ENCODE assay signal across 8 cellular contexts in genomic region chr20:63707558-63708300, GRCh38. TPM values are rescaled to one million over a fixed set of nuclear protein-coding genes. Genes with fewer than 3 reads are reported as not detected.
DNase-seq lines count a peak whose midpoint lies in the region; ATAC-seq and TF ChIP-seq lines count a peak whose summit lies in the region.

Gene ARFRP1 (minus strand): TSS chr20:63707976. CDS start chr20:63707091, 885 bp downstream.
Gene ZGPAT (plus strand): TSS chr20:63708039. CDS start chr20:63708581, 542 bp downstream.

- no peak for TF ChIP-seq RAD21 in IMR-90 (IDR thresholded peaks at IDR 0.05; ENCODE audit: low read length)

- H3K9ac ChIP-seq in IMR-90 (ENCODE audit: low read depth, low read length) (peak within 1 kb of the TSS; percentile 79), PC-3 (ENCODE audit: low read length) (peak within 1 kb of the TSS; percentile 95)

- peaks cover 81% of the 10 kb centered on the region for H3K79me2 ChIP-seq in PC-3 (ENCODE audit: low read length)

- H3K23ac ChIP-seq in IMR-90 (ENCODE audit: low read depth, low read length): peak within 1 kb of the TSS; percentile 81

- TF ChIP-seq POLR2A in IMR-90 (IDR thresholded peaks at IDR 0.05; ENCODE audit: low read depth, low read length): peak; percentile 57

- H3K79me1 ChIP-seq in IMR-90 (ENCODE audit: low read depth in 1 of 2, low read length in 2 of 2): peaks cover 18 to 73% of the 10 kb centered on the region in 2 experiments

- H2BK120ac ChIP-seq in IMR-90 (ENCODE audit: low read depth, low read length): peak within 1 kb of the TSS; percentile 41; the same call in 1 of the 2 replicates

- H3K4me3 ChIP-seq in IMR-90 (ENCODE audit: insufficient read depth, low read depth, low read length) (peak within 1 kb of the TSS; percentile 84), PC-3 (ENCODE audit: low read length) (peak within 1 kb of the TSS; percentile 91), epithelial cell of proximal tubule (ENCODE audit: low read depth, low read length) (peak within 1 kb of the TSS; percentile 90), mucosa of descending colon (peak within 1 kb of the TSS; percentile 87)

- H2BK15ac ChIP-seq in IMR-90 (ENCODE audit: low read depth, low read length): no peak within 1 kb of the TSS

- 0% methylated on average over 72 of the region's 98 CpGs; no CpG with 5 or more reads in 1 of the 2 experiments for WGBS in IMR-90 (ENCODE audit: extremely low coverage in 2 of 2, insufficient read length in 1 of 2), 2 experiments

- H4K20me1 ChIP-seq in IMR-90 (ENCODE audit: insufficient read depth, low read length) (no peaks in the 10 kb centered on the region; the same call in 1 of the 2 replicates), PC-3 (ENCODE audit: low read length) (no peaks in the 10 kb centered on the region)

- TF ChIP-seq CTCF in IMR-90 (conservative IDR thresholded peaks at IDR 0.05; ENCODE audit: low read depth, low read length) (no peak), PC-3 (conservative IDR thresholded peaks at IDR 0.05; ENCODE audit: low read depth, low read length) (no peak), epithelial cell of proximal tubule (conservative IDR thresholded peaks at IDR 0.05; ENCODE audit: low read depth, low read length) (no peak), mucosa of descending colon (IDR thresholded peaks at IDR 0.05) (no peak)

- POLR2A ChIA-PET in IMR-90 (lab: Charles Lee; ENCODE audit: unreplicated experiment): interaction anchor here (0.6 to 1.2 kb wide), 3 partner anchors 9 to 13 kb away, joined by 4 to 5 read pairs (median 4); no protein-coding TSS in a partner anchor
- POLR2A ChIA-PET in PC-3 (lab: Charles Lee; ENCODE audit: unreplicated experiment): interaction anchor here (0.6 to 0.7 kb wide), 5 partner anchors 26 to 353 kb away, joined by 3 to 9 read pairs (median 5); partner anchors contain the start of genes GMEB2 and LIME1

- in situ Hi-C loops in Caki2 (cut with HindIII; ENCODE audit: low pct_unique_long_range_greater_than_20kb, low sequenced_read_pairs) (no loop called here), IMR-90 (cut with MboI; ENCODE audit: low sequenced_read_pairs) (loop anchor here (10.0 kb wide), 1 partner anchor 157 kb away; the partner anchor contains the start of genes ABHD16B and TPD52L2)

- no peak within 1 kb of the TSS; the same call in 1 of the 2 replicates for H3K18ac ChIP-seq in IMR-90 (ENCODE audit: low read depth, low read length)

- BruUV-seq in IMR-90 (replicated peaks; lab: Mats Ljungman, UMichigan) (no TSS peak), PC-3 (replicated peaks; lab: Mats Ljungman, UMichigan) (no TSS peak)

- intact Hi-C loops in IMR-90 (cut with micrococcal nuclease): loop anchor here (2.0 kb wide), 1 partner anchor 157 kb away; the partner anchor contains the start of gene TPD52L2
- intact Hi-C loops in PC-3 (cut with micrococcal nuclease): loop anchor here (2.0 to 5.0 kb wide), 2 partner anchors 33 to 75 kb away; no protein-coding TSS in a partner anchor
- intact Hi-C loops in mucosa of descending colon (cut with DNase I, micrococcal nuclease): no loop called here

- H3K4ac ChIP-seq in IMR-90 (ENCODE audit: low read depth, low read length): peak within 1 kb of the TSS; percentile 94

- H2AK9ac ChIP-seq in IMR-90 (replicated peaks; ENCODE audit: low read depth, low read length, poor library complexity): peak within 1 kb of the TSS; percentile 98

- H4K91ac ChIP-seq in IMR-90 (ENCODE audit: insufficient read depth, low read depth, low read length): peak within 1 kb of the TSS; percentile 63

- peak within 1 kb of the TSS; percentile 69 to 93 for H4K8ac ChIP-seq in IMR-90 (ENCODE audit: low read depth in 2 of 2, low read length in 2 of 2)

- H3K9me2 ChIP-seq in PC-3 (replicated peaks; ENCODE audit: low read length): no peaks in the 10 kb centered on the region

- peak within 1 kb of the TSS; percentile 82 for H3K27ac ChIP-seq in IMR-90 (ENCODE audit: insufficient read depth, low read length)
- H3K27ac ChIP-seq in PC-3 (ENCODE audit: low read length): peak within 1 kb of the TSS; percentile 47

- H3K4me1 ChIP-seq in IMR-90 (ENCODE audit: control insufficient read depth, insufficient read depth, low read length) (peaks cover 10% of the 10 kb centered on the region), PC-3 (ENCODE audit: insufficient read depth, low read length) (peaks cover 18% of the 10 kb centered on the region), mucosa of descending colon (ENCODE audit: low read depth) (peaks cover 18% of the 10 kb centered on the region)

- no peaks in the 10 kb centered on the region for H3K27me3 ChIP-seq in IMR-90 (ENCODE audit: control insufficient read depth, insufficient read depth, low read length)
- H3K27me3 ChIP-seq in PC-3 (ENCODE audit: low read length): no peaks in the 10 kb centered on the region

- H3K36me3 ChIP-seq in IMR-90 (ENCODE audit: control insufficient read depth, insufficient read depth, low read length): peaks cover 41% of the 10 kb centered on the region
- peaks cover 54% of the 10 kb centered on the region for H3K36me3 ChIP-seq in PC-3 (ENCODE audit: low read depth, low read length)
- no peaks in the 10 kb centered on the region for H3K36me3 ChIP-seq in mucosa of descending colon (ENCODE audit: low read depth)

- H3K14ac ChIP-seq in IMR-90 (replicated peaks; ENCODE audit: low read depth, low read length): peak within 1 kb of the TSS; percentile 92

- peak within 1 kb of the TSS; percentile 55 for H4K5ac ChIP-seq in IMR-90 (ENCODE audit: low read depth, low read length)

- H3K56ac ChIP-seq in IMR-90 (ENCODE audit: extremely low read depth, insufficient read depth, low read length): 0 out of 2 replicates have a peak within 1 kb of the TSS, but pooled peaks have one; percentile 6

- H2AFZ ChIP-seq in IMR-90 (replicated peaks; ENCODE audit: low read length, poor library complexity) (peak within 1 kb of the TSS; percentile 98), PC-3 (ENCODE audit: low read length) (peak within 1 kb of the TSS; percentile 78)

- peak within 1 kb of the TSS; percentile 96 for H3K4me2 ChIP-seq in IMR-90 (ENCODE audit: low read depth, low read length)
- peak within 1 kb of the TSS; percentile 89 for H3K4me2 ChIP-seq in PC-3 (ENCODE audit: low read length)

- peak within 1 kb of the TSS; percentile 98 for H2AK5ac ChIP-seq in IMR-90 (ENCODE audit: low read depth, low read length)

- ATAC-seq in GM21447 (IDR thresholded peaks at IDR 0.05; ENCODE audit: unreplicated experiment) (peak; percentile 64), IMR-90 (ENCODE audit: low read depth) (peak; percentile 96), PC-3 (peak; percentile 83), mucosa of descending colon (peak; percentile 94)

- dilution Hi-C loops in IMR-90 (cut with HindIII; ENCODE audit: low sequenced_read_pairs, unreplicated experiment): no loop called here

- peak; percentile 83 for DNase-seq in Caki2 (ENCODE audit: low read depth)
- DNase-seq in IMR-90: peak; percentile 67
- peak; percentile 78 for DNase-seq in PC-3
- peak; percentile 83 for DNase-seq in activated T-cell treated with anti-CD3 and anti-CD28 coated beads for 4 hours
- DNase-seq in epithelial cell of proximal tubule (ENCODE audit: low read depth): no peak
- peak; percentile 92 to 95 (median 94) for DNase-seq in mucosa of descending colon
- DNase-seq in stimulated activated CD8-positive, alpha-beta memory T cell treated with anti-CD3 and anti-CD28 coated beads, Interleukin-4, amount 100 ng/mL, for 24 hours (ENCODE audit: low read depth): peak; percentile 84

- no peaks in the 10 kb centered on the region for H3F3A ChIP-seq in PC-3 (ENCODE audit: low read length, unreplicated experiment)

- no peaks in the 10 kb centered on the region for H3K9me3 ChIP-seq in IMR-90 (ENCODE audit: control insufficient read depth, insufficient read depth, low read length)
- no peaks in the 10 kb centered on the region for H3K9me3 ChIP-seq in PC-3 (ENCODE audit: low read length)
- no peaks in the 10 kb centered on the region for H3K9me3 ChIP-seq in mucosa of descending colon

- CTCF ChIA-PET in IMR-90 (lab: Yijun Ruan, JAX) (interaction anchor here (1.1 kb wide), 1 partner anchor 9 kb away, joined by 8 read pairs; no protein-coding TSS in a partner anchor), PC-3 (lab: Charles Lee) (interaction anchor here (0.6 to 1.1 kb wide), 4 partner anchors 33 to 376 kb away, joined by 3 read pairs; no protein-coding TSS in a partner anchor)

- H2BK20ac ChIP-seq in IMR-90 (ENCODE audit: low read depth, low read length): no peak within 1 kb of the TSS

- H2BK5ac ChIP-seq in IMR-90 (ENCODE audit: low read depth, low read length, poor library complexity, severe bottlenecking): peak within 1 kb of the TSS; percentile 77

- no peaks in the 10 kb centered on the region for H3K9me1 ChIP-seq in IMR-90 (ENCODE audit: insufficient read depth, low read length)

TF ChIP-seq in IMR-90, 13 proteins besides CTCF, POLR2A, EP300 and RAD21 (continues in another document):
- no peak for TF ChIP-seq MAFK (IDR thresholded peaks at IDR 0.05; ENCODE audit: low read depth, low read length)
- TF ChIP-seq MXI1 (IDR thresholded peaks at IDR 0.05; ENCODE audit: borderline replicate concordance, low read depth, low read length): no peak
- peak; percentile 53; the same call in 1 of the 2 replicates for TF ChIP-seq MAZ (IDR thresholded peaks at IDR 0.05; ENCODE audit: borderline replicate concordance, low read depth, low read length)
- TF ChIP-seq SMC3 (IDR thresholded peaks at IDR 0.05; ENCODE audit: low read depth, low read length): no peak
- TF ChIP-seq NFE2L2 (IDR thresholded peaks at IDR 0.05; ENCODE audit: low read depth, low read length): no peak

RNA-seq across cellular contexts. Expression of gene ARFRP1, which starts in this region (rescaled TPM):
- 57.0 and 69.7 TPM in 2 replicates for total RNA-seq in Caki2 (2014; rRNA removed; shearing (Covaris generic); ENCODE audit: low replicate concordance)
- total RNA-seq in IMR-90 (2012; rRNA removed): 25.3 and 29.2 TPM in 2 replicates
- 36.3 and 36.6 TPM in 2 replicates for polyA plus RNA-seq in IMR-90 (2012; rRNA removed)
- 36.7 and 61.6 TPM in 2 replicates for polyA plus RNA-seq in IMR-90 (2012; cell fraction: cytosol; rRNA removed)
- 102 and 139 TPM in 2 replicates for polyA plus RNA-seq in IMR-90 (2012; cell fraction: nucleus; rRNA removed; ENCODE audit: low replicate concordance)
- 71.2 and 73.5 TPM in 2 replicates for total RNA-seq in PC-3 (2014; rRNA removed)
- total RNA-seq in epithelial cell of proximal tubule: 42.1 and 49.0 TPM in 2 replicates
- total RNA-seq in mucosa of descending colon: 10 to 100 TPM; 64.5 to 69.7 (median 68.6) TPM

RNA-seq across cellular contexts. Expression of gene ZGPAT, which starts in this region (rescaled TPM):
- 44.3 and 49.9 TPM in 2 replicates for total RNA-seq in Caki2 (2014; rRNA removed; shearing (Covaris generic); ENCODE audit: low replicate concordance)
- total RNA-seq in IMR-90 (2012; rRNA removed) (13.4 and 15.6 TPM in 2 replicates), PC-3 (2014; rRNA removed) (37.9 and 56.8 TPM in 2 replicates), epithelial cell of proximal tubule (36.5 and 57.2 TPM in 2 replicates), mucosa of descending colon (10 to 100 TPM; 24.3 to 34.0 (median 31.7) TPM)
- 20.2 and 21.1 TPM in 2 replicates for polyA plus RNA-seq in IMR-90 (2012; rRNA removed)
- 18.9 and 24.7 TPM in 2 replicates for polyA plus RNA-seq in IMR-90 (2012; cell fraction: cytosol; rRNA removed)
- 80.8 and 206 TPM in 2 replicates for polyA plus RNA-seq in IMR-90 (2012; cell fraction: nucleus; rRNA removed; ENCODE audit: low replicate concordance)

Comparison
In these comparisons a context has a peak if more than half of its experiments do, and no peak if none do; other contexts are left out.
1. intact Hi-C loops: an anchor here in IMR-90 (2.0 kb wide) and PC-3 (2.0 to 5.0 kb wide); none called in mucosa of descending colon.